Comparison of ENCODE assay signal across 1 cellular context in the genomic region with DNA sequence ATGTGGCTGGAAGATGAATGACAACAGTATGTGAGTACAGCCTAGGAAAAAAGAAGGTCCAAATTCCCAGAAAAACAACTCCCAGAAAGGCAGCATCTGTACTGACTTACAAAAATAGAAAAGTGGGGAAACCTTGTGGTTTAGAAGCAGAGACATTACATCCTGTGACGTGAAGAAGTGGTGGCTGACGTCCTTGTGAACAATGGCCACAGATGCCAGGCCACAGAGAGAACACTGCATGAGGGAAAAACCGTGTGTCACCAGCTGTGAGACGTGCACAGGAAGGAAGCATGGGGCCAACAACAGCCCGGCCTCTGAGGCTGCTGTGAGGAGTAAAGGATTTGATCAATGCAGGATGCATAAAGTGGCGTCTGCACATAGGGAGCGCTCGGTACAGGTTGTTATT.
TF ChIP-seq lines count a peak whose summit lies in the region.

No MANE protein-coding gene starts in this region.

TF ChIP-seq in GM23338, 12 proteins besides CTCF, POLR2A, EP300 and RAD21 (continued from another document):
- TF ChIP-seq, protein P1, sequence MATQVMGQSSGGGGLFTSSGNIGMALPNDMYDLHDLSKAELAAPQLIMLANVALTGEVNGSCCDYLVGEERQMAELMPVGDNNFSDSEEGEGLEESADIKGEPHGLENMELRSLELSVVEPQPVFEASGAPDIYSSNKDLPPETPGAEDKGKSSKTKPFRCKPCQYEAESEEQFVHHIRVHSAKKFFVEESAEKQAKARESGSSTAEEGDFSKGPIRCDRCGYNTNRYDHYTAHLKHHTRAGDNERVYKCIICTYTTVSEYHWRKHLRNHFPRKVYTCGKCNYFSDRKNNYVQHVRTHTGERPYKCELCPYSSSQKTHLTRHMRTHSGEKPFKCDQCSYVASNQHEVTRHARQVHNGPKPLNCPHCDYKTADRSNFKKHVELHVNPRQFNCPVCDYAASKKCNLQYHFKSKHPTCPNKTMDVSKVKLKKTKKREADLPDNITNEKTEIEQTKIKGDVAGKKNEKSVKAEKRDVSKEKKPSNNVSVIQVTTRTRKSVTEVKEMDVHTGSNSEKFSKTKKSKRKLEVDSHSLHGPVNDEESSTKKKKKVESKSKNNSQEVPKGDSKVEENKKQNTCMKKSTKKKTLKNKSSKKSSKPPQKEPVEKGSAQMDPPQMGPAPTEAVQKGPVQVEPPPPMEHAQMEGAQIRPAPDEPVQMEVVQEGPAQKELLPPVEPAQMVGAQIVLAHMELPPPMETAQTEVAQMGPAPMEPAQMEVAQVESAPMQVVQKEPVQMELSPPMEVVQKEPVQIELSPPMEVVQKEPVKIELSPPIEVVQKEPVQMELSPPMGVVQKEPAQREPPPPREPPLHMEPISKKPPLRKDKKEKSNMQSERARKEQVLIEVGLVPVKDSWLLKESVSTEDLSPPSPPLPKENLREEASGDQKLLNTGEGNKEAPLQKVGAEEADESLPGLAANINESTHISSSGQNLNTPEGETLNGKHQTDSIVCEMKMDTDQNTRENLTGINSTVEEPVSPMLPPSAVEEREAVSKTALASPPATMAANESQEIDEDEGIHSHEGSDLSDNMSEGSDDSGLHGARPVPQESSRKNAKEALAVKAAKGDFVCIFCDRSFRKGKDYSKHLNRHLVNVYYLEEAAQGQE (IDR thresholded peaks at IDR 0.05; ENCODE audit: unreplicated experiment), result no peak
- TF ChIP-seq CREB1 (CRISPR knock-in tag; IDR thresholded peaks at IDR 0.05; ENCODE audit: low read depth) (no peak), JUNB (IDR thresholded peaks at IDR 0.05; ENCODE audit: unreplicated experiment) (no peak), STAT1 (IDR thresholded peaks at IDR 0.05; ENCODE audit: unreplicated experiment) (no peak), ZNF331 (CRISPR knock-in tag; IDR thresholded peaks at IDR 0.05; ENCODE audit: low read depth) (no peak)
- TF ChIP-seq, protein P2, sequence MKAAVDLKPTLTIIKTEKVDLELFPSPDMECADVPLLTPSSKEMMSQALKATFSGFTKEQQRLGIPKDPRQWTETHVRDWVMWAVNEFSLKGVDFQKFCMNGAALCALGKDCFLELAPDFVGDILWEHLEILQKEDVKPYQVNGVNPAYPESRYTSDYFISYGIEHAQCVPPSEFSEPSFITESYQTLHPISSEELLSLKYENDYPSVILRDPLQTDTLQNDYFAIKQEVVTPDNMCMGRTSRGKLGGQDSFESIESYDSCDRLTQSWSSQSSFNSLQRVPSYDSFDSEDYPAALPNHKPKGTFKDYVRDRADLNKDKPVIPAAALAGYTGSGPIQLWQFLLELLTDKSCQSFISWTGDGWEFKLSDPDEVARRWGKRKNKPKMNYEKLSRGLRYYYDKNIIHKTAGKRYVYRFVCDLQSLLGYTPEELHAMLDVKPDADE (IDR thresholded peaks at IDR 0.05), result no peak
TF ChIP-seq in GM23338: peak in this region for 0.
